ENCODE assay signal across 8 cellular contexts in the genomic region with DNA sequence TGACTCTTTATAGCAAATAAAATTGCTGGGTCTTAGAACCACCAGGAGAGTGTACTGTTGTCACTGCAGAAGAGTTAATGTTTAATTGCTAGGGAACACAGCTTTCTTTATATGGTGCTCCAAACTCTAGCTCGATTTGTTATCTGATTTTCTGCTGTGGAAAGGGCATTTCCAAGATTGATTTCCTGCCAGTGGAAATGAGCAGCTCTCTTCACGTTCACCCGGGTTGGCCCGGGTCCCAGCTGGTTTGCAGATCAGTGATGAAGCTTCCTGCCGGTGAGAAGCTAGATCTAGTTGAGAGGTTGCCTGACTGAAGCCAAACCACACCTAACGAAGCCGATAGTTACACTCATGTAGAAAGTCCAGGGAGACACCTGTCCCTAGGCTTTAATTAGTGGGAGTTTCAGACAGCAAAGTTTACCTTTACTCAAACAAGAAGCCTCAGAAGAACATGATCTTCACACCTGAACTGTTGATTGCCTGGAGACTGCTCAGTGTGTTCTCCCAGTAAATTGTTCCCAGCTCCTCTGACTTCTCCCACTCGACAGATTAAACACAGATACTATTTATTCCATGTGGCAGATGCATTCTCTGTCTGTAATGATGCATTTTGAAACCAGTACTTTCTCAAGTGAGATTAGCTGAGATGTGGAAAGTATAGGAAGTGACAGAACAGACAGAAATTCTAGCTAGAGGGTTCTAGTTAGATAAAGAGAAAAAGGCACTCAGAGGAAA. TPM values are rescaled to one million over a fixed set of nuclear protein-coding genes. Genes with fewer than 3 reads are reported as not detected.
DNase-seq lines count a peak whose midpoint lies in the region; ATAC-seq and TF ChIP-seq lines count a peak whose summit lies in the region.

No MANE protein-coding gene starts in this region.

- peak; percentile 40 to 50 for ATAC-seq in activated CD4-positive, CD25-positive, alpha-beta regulatory T cell treated with anti-CD3 and anti-CD28 coated beads, Interleukin-2, amount 50 U/mL, for 24 hours

- H3K36me3 ChIP-seq in HEK293 (ENCODE audit: control insufficient read depth in 2 of 2, insufficient read depth in 1 of 2, low read length in 2 of 2) (no peaks in the 10 kb centered on the region), MG63 (no peaks in the 10 kb centered on the region), endocrine pancreas (ENCODE audit: control insufficient read depth, insufficient read depth, low read length) (no peaks in the 10 kb centered on the region), parathyroid adenoma (ENCODE audit: control insufficient read depth, insufficient read depth, low read length) (no peaks in the 10 kb centered on the region)

- CTCF ChIA-PET in HEK293 (lab: Yijun Ruan, JAX), result interaction anchor here (0.6 to 3.3 kb wide), 18 partner anchors 8 to 1433 kb away, joined by 3 to 32 read pairs (median 4); a partner anchor contains a TSS

- H3K27ac ChIP-seq in HEK293 (ENCODE audit: extremely low read depth, low read depth, low read length), result no peak overlapping the region
- H3K27ac ChIP-seq in parathyroid adenoma, result peak overlapping the region; percentile 34

- DNase-seq in NK-92 treated with Interleukin-12 subunit alpha and Interleukin-12 subunit beta, amount 100 ng/mL, for 24 hours (lab: John Stamatoyannopoulos, UW), result peak; percentile 26
- no peak for DNase-seq in NK-92 (lab: John Stamatoyannopoulos, UW; ENCODE audit: unreplicated experiment)
- DNase-seq in MG63, result peak; percentile 92
- no peak for DNase-seq in NCI-H524 (lab: John Stamatoyannopoulos, UW)

- H3K79me2 ChIP-seq in parathyroid adenoma, result no peaks in the 10 kb centered on the region

- H2AFZ ChIP-seq in parathyroid adenoma, result peak overlapping the region; percentile 58

- H3K4me1 ChIP-seq in HEK293 (ENCODE audit: control insufficient read depth, insufficient read depth, low read length) (peaks cover 5% of the 10 kb centered on the region), endocrine pancreas (ENCODE audit: control insufficient read depth, insufficient read depth, low read length) (peaks cover 24% of the 10 kb centered on the region), parathyroid adenoma (peaks cover 13% of the 10 kb centered on the region)

- TF ChIP-seq CTCF in HEK293 (tag by site-specific recombination; IDR thresholded peaks at IDR 0.05) (no peak; the same call in 1 of the 2 replicates), parathyroid adenoma (IDR thresholded peaks at IDR 0.05) (no peak)

- H3K9me3 ChIP-seq in HEK293 (ENCODE audit: control insufficient read depth, insufficient read depth, low read depth, low read length) (no peaks in the 10 kb centered on the region), MG63 (peaks cover 3% of the 10 kb centered on the region), endocrine pancreas (ENCODE audit: control insufficient read depth, low read length) (no peaks in the 10 kb centered on the region), parathyroid adenoma (ENCODE audit: control insufficient read depth, low read length) (no peaks in the 10 kb centered on the region)

- H3K4me3 ChIP-seq in HEK293 (ENCODE audit: low read depth, low read length) (no peak overlapping the region), MG63 (no peak overlapping the region), endocrine pancreas (ENCODE audit: control insufficient read depth, insufficient read depth, low read length) (peak overlapping the region; percentile 74), parathyroid adenoma (ENCODE audit: low read depth, low read length) (peak overlapping the region; percentile 17)

- peak overlapping the region; percentile 52 for H3K4me2 ChIP-seq in parathyroid adenoma (ENCODE audit: low read length)

- POLR2A ChIA-PET in HEK293 (lab: Yijun Ruan, JAX), result interaction anchor here (0.6 to 2.2 kb wide), 5 partner anchors 10 to 216 kb away, joined by 3 to 11 read pairs (median 4); a partner anchor contains a TSS

- H3K9ac ChIP-seq in endocrine pancreas (ENCODE audit: control insufficient read depth, insufficient read depth, low read length) (peak overlapping the region; percentile 19), parathyroid adenoma (no peak overlapping the region)

- H3K27me3 ChIP-seq in MG63, result no peaks in the 10 kb centered on the region
- H3K27me3 ChIP-seq in endocrine pancreas (ENCODE audit: control insufficient read depth, insufficient read depth, low read length), result no peaks in the 10 kb centered on the region
- no peaks in the 10 kb centered on the region for H3K27me3 ChIP-seq in parathyroid adenoma (ENCODE audit: control insufficient read depth, insufficient read depth, low read length)

TF ChIP-seq in HEK293, 187 proteins besides CTCF, POLR2A, EP300 and RAD21 (continues in another document):
- TF ChIP-seq, protein P1, sequence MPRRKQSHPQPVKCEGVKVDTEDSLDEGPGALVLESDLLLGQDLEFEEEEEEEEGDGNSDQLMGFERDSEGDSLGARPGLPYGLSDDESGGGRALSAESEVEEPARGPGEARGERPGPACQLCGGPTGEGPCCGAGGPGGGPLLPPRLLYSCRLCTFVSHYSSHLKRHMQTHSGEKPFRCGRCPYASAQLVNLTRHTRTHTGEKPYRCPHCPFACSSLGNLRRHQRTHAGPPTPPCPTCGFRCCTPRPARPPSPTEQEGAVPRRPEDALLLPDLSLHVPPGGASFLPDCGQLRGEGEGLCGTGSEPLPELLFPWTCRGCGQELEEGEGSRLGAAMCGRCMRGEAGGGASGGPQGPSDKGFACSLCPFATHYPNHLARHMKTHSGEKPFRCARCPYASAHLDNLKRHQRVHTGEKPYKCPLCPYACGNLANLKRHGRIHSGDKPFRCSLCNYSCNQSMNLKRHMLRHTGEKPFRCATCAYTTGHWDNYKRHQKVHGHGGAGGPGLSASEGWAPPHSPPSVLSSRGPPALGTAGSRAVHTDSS (tag by site-specific recombination; IDR thresholded peaks at IDR 0.05), result no peak
- no peak for TF ChIP-seq RBAK (tag by site-specific recombination; IDR thresholded peaks at IDR 0.05)
- no peak for TF ChIP-seq HOXA7 (CRISPR knock-in tag; IDR thresholded peaks at IDR 0.05; ENCODE audit: borderline replicate concordance)
- TF ChIP-seq, protein P2, sequence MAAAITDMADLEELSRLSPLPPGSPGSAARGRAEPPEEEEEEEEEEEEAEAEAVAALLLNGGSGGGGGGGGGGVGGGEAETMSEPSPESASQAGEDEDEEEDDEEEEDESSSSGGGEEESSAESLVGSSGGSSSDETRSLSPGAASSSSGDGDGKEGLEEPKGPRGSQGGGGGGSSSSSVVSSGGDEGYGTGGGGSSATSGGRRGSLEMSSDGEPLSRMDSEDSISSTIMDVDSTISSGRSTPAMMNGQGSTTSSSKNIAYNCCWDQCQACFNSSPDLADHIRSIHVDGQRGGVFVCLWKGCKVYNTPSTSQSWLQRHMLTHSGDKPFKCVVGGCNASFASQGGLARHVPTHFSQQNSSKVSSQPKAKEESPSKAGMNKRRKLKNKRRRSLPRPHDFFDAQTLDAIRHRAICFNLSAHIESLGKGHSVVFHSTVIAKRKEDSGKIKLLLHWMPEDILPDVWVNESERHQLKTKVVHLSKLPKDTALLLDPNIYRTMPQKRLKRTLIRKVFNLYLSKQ (tag by site-specific recombination; IDR thresholded peaks at IDR 0.05; ENCODE audit: borderline replicate concordance), result no peak
- TF ChIP-seq ZNF23 (tag by site-specific recombination; IDR thresholded peaks at IDR 0.05; ENCODE audit: borderline replicate concordance), result no peak
- no peak for TF ChIP-seq MZF1 (tag by site-specific recombination; IDR thresholded peaks at IDR 0.05; ENCODE audit: borderline replicate concordance)
- peak; percentile 51 for TF ChIP-seq ZBTB17 (tag by site-specific recombination; IDR thresholded peaks at IDR 0.05)
- TF ChIP-seq, protein P3, sequence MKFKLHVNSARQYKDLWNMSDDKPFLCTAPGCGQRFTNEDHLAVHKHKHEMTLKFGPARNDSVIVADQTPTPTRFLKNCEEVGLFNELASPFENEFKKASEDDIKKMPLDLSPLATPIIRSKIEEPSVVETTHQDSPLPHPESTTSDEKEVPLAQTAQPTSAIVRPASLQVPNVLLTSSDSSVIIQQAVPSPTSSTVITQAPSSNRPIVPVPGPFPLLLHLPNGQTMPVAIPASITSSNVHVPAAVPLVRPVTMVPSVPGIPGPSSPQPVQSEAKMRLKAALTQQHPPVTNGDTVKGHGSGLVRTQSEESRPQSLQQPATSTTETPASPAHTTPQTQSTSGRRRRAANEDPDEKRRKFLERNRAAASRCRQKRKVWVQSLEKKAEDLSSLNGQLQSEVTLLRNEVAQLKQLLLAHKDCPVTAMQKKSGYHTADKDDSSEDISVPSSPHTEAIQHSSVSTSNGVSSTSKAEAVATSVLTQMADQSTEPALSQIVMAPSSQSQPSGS (tag by site-specific recombination; IDR thresholded peaks at IDR 0.05; ENCODE audit: low read depth), result no peak
- no peak for TF ChIP-seq ZNF324 (tag by site-specific recombination; IDR thresholded peaks at IDR 0.05)
- TF ChIP-seq, protein P4, sequence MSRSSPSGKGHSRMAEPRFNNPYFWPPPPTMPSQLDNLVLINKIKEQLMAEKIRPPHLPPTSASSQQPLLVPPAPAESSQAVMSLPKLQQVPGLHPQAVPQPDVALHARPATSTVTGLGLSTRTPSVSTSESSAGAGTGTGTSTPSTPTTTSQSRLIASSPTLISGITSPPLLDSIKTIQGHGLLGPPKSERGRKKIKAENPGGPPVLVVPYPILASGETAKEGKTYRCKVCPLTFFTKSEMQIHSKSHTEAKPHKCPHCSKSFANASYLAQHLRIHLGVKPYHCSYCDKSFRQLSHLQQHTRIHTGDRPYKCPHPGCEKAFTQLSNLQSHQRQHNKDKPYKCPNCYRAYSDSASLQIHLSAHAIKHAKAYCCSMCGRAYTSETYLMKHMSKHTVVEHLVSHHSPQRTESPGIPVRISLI (tag by site-specific recombination; IDR thresholded peaks at IDR 0.05), result no peak

RNA-seq across cellular contexts. Expression of a gene that starts 27.8 kb away (rescaled TPM):
- 2.9 and 3.2 TPM in 2 replicates for total RNA-seq in MG63 (2014; rRNA removed; shearing (Covaris generic); ENCODE audit: low replicate concordance)

RNA-seq across cellular contexts. Expression of a gene that starts 30.3 kb away (rescaled TPM):
- 54.0 and 78.4 TPM in 2 replicates for total RNA-seq in MG63 (2014; rRNA removed; shearing (Covaris generic); ENCODE audit: low replicate concordance)

Comparison
In these comparisons a context has a peak if more than half of its experiments do, and no peak if none do; other contexts are left out.
1. DNase-seq: peak in NK-92 treated with Interleukin-12 subunit alpha and Interleukin-12 subunit beta, amount 100 ng/mL, for 24 hours (single experiment) and MG63 (single experiment); none in NK-92 (single experiment) and NCI-H524 (0 of 2).
2. H3K4me3 ChIP-seq: peak in endocrine pancreas (single experiment) and parathyroid adenoma (single experiment); none in HEK293 (single experiment) and MG63 (single experiment).